In genomic region chr2:58019209-58019608, GRCh38 we compare ENCODE assay signal across 15 cellular contexts. TPM values are rescaled to one million over a fixed set of nuclear protein-coding genes. Genes with fewer than 3 reads are reported as not detected.
DNase-seq lines count a peak whose midpoint lies in the region; ATAC-seq and TF ChIP-seq lines count a peak whose summit lies in the region.
"Had no signal": no experiment of that assay in that cellular context is flagged by ENCODE, and none has a peak within 500 bp of the region (broad histone marks: within the 10 kb centered on the region; RNA-seq: fewer than 3 reads in every experiment).

No MANE protein-coding gene starts in this region.

- no peaks in the 10 kb centered on the region for H3K27me3 Mint-ChIP-seq in natural killer cell treated with Interleukin-12 subunit alpha and Interleukin-12 subunit beta and Interleukin-15 and Interleukin-18, amount 100 ng/mL, for 72 hours
- H3K27me3 Mint-ChIP-seq: dendritic cell treated with granulocyte-macrophage colony-stimulating factor and Interleukin-4, amounts not matched to agents 40 ng/mL and 50 ng/mL, for 4 days had no signal

- H3K4me3 ChIP-seq in choroid plexus epithelial cell (ENCODE audit: low read depth, low read length): no peak overlapping the region

- no peak overlapping the region for H3K27ac Mint-ChIP-seq in natural killer cell treated with Interleukin-12 subunit alpha and Interleukin-12 subunit beta and Interleukin-15 and Interleukin-18, amount 100 ng/mL, for 72 hours
- H3K27ac Mint-ChIP-seq: activated naive CD4-positive, alpha-beta T cell treated with anti-CD3 and anti-CD28 coated beads, Interleukin-2, amount 50 U/mL, for 72 hours; dendritic cell treated with granulocyte-macrophage colony-stimulating factor and Interleukin-4, amounts not matched to agents 40 ng/mL and 50 ng/mL, for 4 days; HFFc6 had no signal

- H3K4me1 Mint-ChIP-seq in natural killer cell treated with Interleukin-12 subunit alpha and Interleukin-12 subunit beta and Interleukin-15 and Interleukin-18, amount 100 ng/mL, for 72 hours (ENCODE audit: low read depth in 2 of 2): peaks cover 7 to 18% of the 10 kb centered on the region in 2 donors

- no peak overlapping the region for H3K4me3 Mint-ChIP-seq in natural killer cell treated with Interleukin-12 subunit alpha and Interleukin-12 subunit beta and Interleukin-15 and Interleukin-18, amount 100 ng/mL, for 72 hours
- H3K4me3 Mint-ChIP-seq: dendritic cell treated with granulocyte-macrophage colony-stimulating factor and Interleukin-4, amounts not matched to agents 40 ng/mL and 50 ng/mL, for 4 days; HFFc6 had no signal

- no peaks in the 10 kb centered on the region for H3K9me3 Mint-ChIP-seq in natural killer cell treated with Interleukin-12 subunit alpha and Interleukin-12 subunit beta and Interleukin-15 and Interleukin-18, amount 100 ng/mL, for 72 hours
- H3K9me3 Mint-ChIP-seq: dendritic cell treated with granulocyte-macrophage colony-stimulating factor and Interleukin-4, amounts not matched to agents 40 ng/mL and 50 ng/mL, for 4 days; HFFc6 had no signal

- DNase-seq in choroid plexus epithelial cell (ENCODE audit: low read depth) (peak; percentile 19), HK-2 (ENCODE audit: unreplicated experiment) (no peak)
- no peak for DNase-seq in activated CD4-positive, CD25-positive, alpha-beta regulatory T cell (lab: John Stamatoyannopoulos, UW)
- no peak for DNase-seq in natural killer cell treated with Interleukin-12 subunit alpha and Interleukin-12 subunit beta and Interleukin-15 and Interleukin-18, amount 100 ng/mL, for 72 hours (ENCODE audit: low spot score)
- no peak for DNase-seq in stimulated activated CD8-positive, alpha-beta memory T cell treated with anti-CD3 and anti-CD28 coated beads, Interleukin-4, amount 100 ng/mL, for 48 hours
- DNase-seq: Caco-2, HFFc6, substantia nigra, T-helper 9 cell had no signal

- H3K36me3 Mint-ChIP-seq in natural killer cell treated with Interleukin-12 subunit alpha and Interleukin-12 subunit beta and Interleukin-15 and Interleukin-18, amount 100 ng/mL, for 72 hours: no peaks in the 10 kb centered on the region

- TF ChIP-seq CTCF in choroid plexus epithelial cell (conservative IDR thresholded peaks at IDR 0.05; ENCODE audit: low read depth, low read length): no peak

- ATAC-seq in GM18858 (IDR thresholded peaks at IDR 0.05; ENCODE audit: unreplicated experiment) (peak; percentile 67), GM21717 (IDR thresholded peaks at IDR 0.05; ENCODE audit: unreplicated experiment) (peak; percentile 45), HG03378 (IDR thresholded peaks at IDR 0.05; ENCODE audit: unreplicated experiment) (peak; percentile 84)
- ATAC-seq in natural killer cell treated with Interleukin-12 subunit alpha and Interleukin-12 subunit beta and Interleukin-15 and Interleukin-18, amount 100 ng/mL, for 72 hours: no peak
- ATAC-seq: activated naive CD4-positive, alpha-beta T cell treated with anti-CD3 and anti-CD28 coated beads, Interleukin-2, amount 50 U/mL, for 72 hours; Panc1 had no signal

RNA-seq across cellular contexts. Expression of gene VRK2, which starts 27.4 kb away (rescaled TPM):
- 10 to 100 TPM; 26.3 to 27.1 TPM for total RNA-seq in natural killer cell treated with Interleukin-12 subunit alpha and Interleukin-12 subunit beta and Interleukin-15 and Interleukin-18, amount 100 ng/mL, for 72 hours

Comparison
In these comparisons a context has a peak if more than half of its experiments do, and no peak if none do; other contexts are left out.
1. ATAC-seq: peak in GM18858 (single experiment), GM21717 (single experiment) and HG03378 (single experiment); none in natural killer cell treated with Interleukin-12 subunit alpha and Interleukin-12 subunit beta and Interleukin-15 and Interleukin-18, amount 100 ng/mL, for 72 hours (0 of 2).